In the genomic region with DNA sequence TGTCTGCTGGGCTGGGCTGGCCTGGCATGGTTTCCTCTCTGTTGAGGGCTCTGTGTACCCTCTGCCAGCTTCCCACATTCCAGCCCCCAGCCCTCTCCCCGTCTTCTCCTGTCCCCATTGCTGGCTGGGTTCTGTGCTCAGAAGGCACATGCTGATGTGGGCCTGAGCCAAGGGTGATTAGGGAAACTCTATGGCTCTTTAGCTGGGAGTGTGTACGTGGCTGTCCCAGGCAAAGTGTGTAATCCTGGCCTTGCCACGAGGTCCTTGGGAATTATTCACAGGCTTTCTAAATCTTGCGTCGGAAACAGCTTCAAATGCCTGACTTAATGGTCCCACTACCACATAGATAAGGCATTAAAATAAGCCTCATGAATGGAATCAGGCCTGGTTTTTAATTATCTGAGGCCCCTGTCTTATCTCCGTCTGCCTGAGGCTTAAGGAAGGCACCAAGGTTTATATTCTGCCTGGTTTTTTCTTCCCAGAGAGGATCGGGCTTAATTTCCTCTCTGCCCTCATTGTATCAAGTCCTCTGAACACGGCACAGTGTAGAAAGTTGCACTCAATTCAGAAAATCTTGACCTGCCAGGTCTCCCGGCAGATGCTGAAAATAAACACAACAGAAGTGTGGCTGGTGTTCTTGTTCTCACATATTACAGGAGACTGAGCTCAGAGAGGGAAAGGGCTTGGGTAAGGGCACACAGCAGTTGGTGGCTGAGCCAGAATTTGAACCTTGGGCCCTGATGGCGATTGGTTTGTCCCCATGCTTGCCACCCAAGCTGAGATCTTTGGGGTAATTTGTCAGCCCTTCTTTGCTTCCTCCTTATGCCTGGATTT, we compare ENCODE assay signal across 10 cellular contexts. TPM values are rescaled to one million over a fixed set of nuclear protein-coding genes. Genes with fewer than 3 reads are reported as not detected.
DNase-seq lines count a peak whose midpoint lies in the region; ATAC-seq and TF ChIP-seq lines count a peak whose summit lies in the region.
"Had no signal": no experiment of that assay in that cellular context is flagged by ENCODE, and none has a peak within 500 bp of the region (broad histone marks: within the 10 kb centered on the region; RNA-seq: fewer than 3 reads in every experiment).

No MANE protein-coding gene starts in this region.

- TF ChIP-seq POLR2A in upper lobe of left lung (IDR thresholded peaks at IDR 0.05), result no peak

- ATAC-seq in lower lobe of right lung, result peak; percentile 57 to 78
- peak; percentile 51 to 70 for ATAC-seq in upper lobe of left lung (ENCODE audit: low FRiP score in 2 of 2)

- no peak for TF ChIP-seq CTCF in lower lobe of right lung (IDR thresholded peaks at IDR 0.05)
- TF ChIP-seq CTCF in upper lobe of left lung (IDR thresholded peaks at IDR 0.05), result no peak

- H3K36me3 Mint-ChIP-seq in activated CD4-positive, alpha-beta T cell treated with anti-CD3 and anti-CD28 coated beads, Interleukin-2, amount 10 ng/mL, durations not matched to agents 7 days and 5 days (ENCODE audit: low read depth), result peaks cover 11% of the 10 kb centered on the region

- H3K27ac Mint-ChIP-seq in activated CD4-positive, alpha-beta T cell treated with anti-CD3 and anti-CD28 coated beads, Interleukin-2, amount 10 ng/mL, durations not matched to agents 7 days and 5 days, result peak overlapping the region; percentile 67

- WGBS in upper lobe of left lung, 2 donors, result 61 to 71% methylated on average over 10 of the region's 10 CpGs

- H3K36me3 ChIP-seq in lower lobe of right lung, result peaks cover 3% of the 10 kb centered on the region
- H3K36me3 ChIP-seq in upper lobe of left lung, result peaks cover 0 to 10% (median 0%) of the 10 kb centered on the region in 4 donors

- no peaks in the 10 kb centered on the region for H3K9me3 Mint-ChIP-seq in activated CD4-positive, alpha-beta T cell treated with anti-CD3 and anti-CD28 coated beads, Interleukin-2, amount 10 ng/mL, durations not matched to agents 7 days and 5 days

- intact Hi-C loops in lower lobe of right lung (cut with DNase I), result no loop called here

- H3K27me3 Mint-ChIP-seq in activated CD4-positive, alpha-beta T cell treated with anti-CD3 and anti-CD28 coated beads, Interleukin-2, amount 10 ng/mL, durations not matched to agents 7 days and 5 days, result no peaks in the 10 kb centered on the region

- POLR2A ChIA-PET in activated CD4-positive, alpha-beta T cell treated with anti-CD3 and anti-CD28 coated beads, Interleukin-2, amount 10 ng/mL, durations not matched to agents 7 days and 5 days (lab: Charles Lee), result no interaction called here

- no peak overlapping the region for H3K4me3 Mint-ChIP-seq in activated CD4-positive, alpha-beta T cell treated with anti-CD3 and anti-CD28 coated beads, Interleukin-2, amount 10 ng/mL, durations not matched to agents 7 days and 5 days

- H3K4me1 Mint-ChIP-seq in activated CD4-positive, alpha-beta T cell treated with anti-CD3 and anti-CD28 coated beads, Interleukin-2, amount 10 ng/mL, durations not matched to agents 7 days and 5 days, result peaks cover 76% of the 10 kb centered on the region

- no peak overlapping the region for H3K4me3 ChIP-seq in lower lobe of right lung
- H3K4me3 ChIP-seq in upper lobe of left lung, result no peak overlapping the region

- no peak for DNase-seq in activated CD4-positive, alpha-beta T cell treated with anti-CD3 and anti-CD28 coated beads, Interleukin-2, amount 10 ng/mL, durations not matched to agents 7 days and 5 days
- DNase-seq in activated CD4-positive, alpha-beta T cell treated with anti-CD3 and anti-CD28 coated beads for 4 hours, result no peak
- no peak for DNase-seq in lower lobe of right lung
- peak in 1 of 2 donors; percentile 76 for DNase-seq in upper lobe of left lung
- DNase-seq in activated effector memory CD4-positive, alpha-beta T cell treated with anti-CD3 and anti-CD28 coated beads, Interleukin-2, amount 50 U/mL, for 16 hours, result no peak
- DNase-seq in LoVo (ENCODE audit: low spot score), result no peak
- DNase-seq in NOMO-1 treated with dmso at 0.1 percent for 144 hours (lab: John Stamatoyannopoulos, UW; ENCODE audit: unreplicated experiment), result no peak
- DNase-seq: AML-193, amniotic stem cell had no signal

- H3K4me1 ChIP-seq in lower lobe of right lung, result peaks cover 50% of the 10 kb centered on the region
- H3K4me1 ChIP-seq in upper lobe of left lung, result peaks cover 23 to 49% (median 30%) of the 10 kb centered on the region in 4 donors

- H3K27ac ChIP-seq in angular gyrus (ENCODE audit: low read depth, low read length) (peak overlapping the region; percentile 37), lower lobe of right lung (peak overlapping the region; percentile 60), upper lobe of left lung (peak overlapping the region; percentile 44 to 81 (median 66))

- TF ChIP-seq EP300 in upper lobe of left lung (IDR thresholded peaks at IDR 0.05), result peak in 1 of 4 donors; percentile 22

- CTCF ChIA-PET in activated CD4-positive, alpha-beta T cell treated with anti-CD3 and anti-CD28 coated beads, Interleukin-2, amount 10 ng/mL, durations not matched to agents 7 days and 5 days (lab: Charles Lee), result interaction anchor here (1.2 to 5.1 kb wide), 6 partner anchors 9 to 105 kb away, joined by 4 to 33 read pairs (median 6); no protein-coding TSS in a partner anchor

- H3K27me3 ChIP-seq in lower lobe of right lung (ENCODE audit: low read depth) (no peaks in the 10 kb centered on the region), upper lobe of left lung (no peaks in the 10 kb centered on the region)

- H3K9me3 ChIP-seq in lower lobe of right lung (no peaks in the 10 kb centered on the region), upper lobe of left lung (no peaks in the 10 kb centered on the region)

RNA-seq across cellular contexts. Expression of gene LGALS9, which starts 52.9 kb away (rescaled TPM):
- total RNA-seq in activated CD4-positive, alpha-beta T cell treated with anti-CD3 and anti-CD28 coated beads, Interleukin-2, amount 10 ng/mL, durations not matched to agents 7 days and 5 days, result 100 to 1,000 TPM; 223 to 233 TPM
- total RNA-seq in lower lobe of right lung (349 TPM), upper lobe of left lung (100 to 1,000 TPM in 5 of 6 donors, 10 to 100 TPM in 1; 64.6 to 238 (median 150) TPM)
